ENCODE assay signal across 22 cellular contexts in the genomic region with DNA sequence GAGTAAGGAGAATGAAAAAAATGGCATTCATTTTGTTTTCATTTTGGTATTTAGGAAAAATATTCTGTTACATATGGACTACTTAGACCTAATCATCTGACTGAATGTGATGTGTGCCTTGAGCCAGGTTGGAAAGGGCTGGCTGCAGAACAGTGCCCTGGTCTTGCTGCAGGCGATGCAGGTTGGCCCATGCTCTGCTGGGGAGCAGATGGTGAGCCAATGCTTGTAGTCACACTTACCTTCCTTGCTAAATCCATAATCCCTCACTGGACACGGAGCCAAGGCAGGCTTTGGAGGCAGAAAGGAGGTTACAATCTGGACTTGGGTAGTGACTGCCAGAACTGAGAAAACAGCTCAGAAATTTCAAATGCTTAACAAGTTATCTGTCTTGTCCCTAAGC.
DNase-seq lines count a peak whose midpoint lies in the region; ATAC-seq and TF ChIP-seq lines count a peak whose summit lies in the region.
"Had no signal": no experiment of that assay in that cellular context is flagged by ENCODE, and none has a peak within 500 bp of the region (broad histone marks: within the 10 kb centered on the region; RNA-seq: fewer than 3 reads in every experiment).

No MANE protein-coding gene starts in this region.

- H3K4me3 ChIP-seq in neutrophil (ENCODE audit: low read depth in 1 of 2, low read length in 1 of 2) = no peak overlapping the region
- no peak overlapping the region for H3K4me3 ChIP-seq in gastroesophageal sphincter
- H3K4me3 ChIP-seq: heart right ventricle had no signal

- TF ChIP-seq POLR2A in gastroesophageal sphincter (IDR thresholded peaks at IDR 0.05) = no peak

- TF ChIP-seq CTCF in neutrophil (IDR thresholded peaks at IDR 0.05) (no peak), gastroesophageal sphincter (IDR thresholded peaks at IDR 0.05) (no peak)

- 60 to 100% methylated on average over 1 to 2 of the region's 2 CpGs for WGBS in gastroesophageal sphincter (ENCODE audit: low coverage in 1 of 2), 2 donors

- H3K9me3 ChIP-seq in neutrophil (no peaks in the 10 kb centered on the region), gastroesophageal sphincter (no peaks in the 10 kb centered on the region)
- H3K9me3 ChIP-seq: heart right ventricle had no signal

- H3K27ac ChIP-seq in neutrophil (peak overlapping the region; percentile 36), gastroesophageal sphincter (no peak overlapping the region)
- H3K27ac ChIP-seq: 22Rv1, heart right ventricle, KMS-11, VCaP had no signal

- H3K4me1 ChIP-seq in neutrophil (ENCODE audit: control insufficient read depth in 1 of 2, insufficient read depth in 1 of 2, low read depth in 1 of 2, low read length in 1 of 2) (peaks cover 0 to 9% of the 10 kb centered on the region in 2 experiments), gastroesophageal sphincter (no peaks in the 10 kb centered on the region)
- H3K4me1 ChIP-seq: heart right ventricle had no signal

- ATAC-seq in gastroesophageal sphincter (no peak), GM21576 (IDR thresholded peaks at IDR 0.05; ENCODE audit: unreplicated experiment) (no peak)
- ATAC-seq: activated T-cell treated with anti-CD3 and anti-CD28 coated beads, Interleukin-2, amount 50 U/mL, for 72 hours; heart right ventricle; left cardiac atrium had no signal

- H3K36me3 ChIP-seq in neutrophil = no peaks in the 10 kb centered on the region
- no peaks in the 10 kb centered on the region for H3K36me3 ChIP-seq in gastroesophageal sphincter
- H3K36me3 ChIP-seq: heart right ventricle had no signal

- TF ChIP-seq EP300 in gastroesophageal sphincter (IDR thresholded peaks at IDR 0.05) = no peak

- H3K27me3 ChIP-seq in neutrophil (no peaks in the 10 kb centered on the region), gastroesophageal sphincter (no peaks in the 10 kb centered on the region)
- H3K27me3 ChIP-seq: heart right ventricle had no signal

- DNase-seq in NCI-H146 (lab: John Stamatoyannopoulos, UW) (peak; percentile 34), NCI-H146 treated with DMSO at 0.1 percent for 48 hours (lab: John Stamatoyannopoulos, UW; ENCODE audit: unreplicated experiment) (no peak), NCI-H446 (lab: John Stamatoyannopoulos, UW) (peak; percentile 95 to 98), cerebellar cortex (ENCODE audit: low spot score) (peak; percentile 99), SHP77 treated with DMSO at 0.1 percent for 48 hours (lab: John Stamatoyannopoulos, UW) (no peak)
- DNase-seq: activated CD4-positive, alpha-beta T cell treated with anti-CD3 and anti-CD28 coated beads, Interleukin-2, amount 10 ng/mL, durations not matched to agents 7 days and 5 days; activated naive CD4-positive, alpha-beta T cell treated with Interleukin-2 at 50 U/mL for 16 hours; activated T-cell treated with anti-CD3 and anti-CD28 coated beads, Interleukin-2, amount 50 U/mL, for 72 hours; CD8-positive, alpha-beta memory T cell; DMS79 treated with DMSO at 0.1 percent for 48 hours; heart right ventricle; left cardiac atrium; NCI-H1436 treated with DMSO at 0.1 percent for 48 hours; small intestine; stimulated activated CD4-positive, alpha-beta T cell treated with anti-CD3 and anti-CD28 coated beads, Interleukin-1b, Interleukin-23, amount 100 ng/mL, for 48 hours; T-helper 2 cell had no signal

Comparison
In these comparisons a context has a peak if more than half of its experiments do, and no peak if none do; other contexts are left out.
1. DNase-seq: peak in NCI-H146 (single experiment), NCI-H446 (2 of 2) and cerebellar cortex (single experiment); none in NCI-H146 treated with DMSO at 0.1 percent for 48 hours (single experiment) and SHP77 treated with DMSO at 0.1 percent for 48 hours (single experiment).